ENCODE assay signal across 18 cellular contexts in genomic region chrX:153573999-153574398, GRCh38.
DNase-seq lines count a peak whose midpoint lies in the region; ATAC-seq and TF ChIP-seq lines count a peak whose summit lies in the region.
"Had no signal": no experiment of that assay in that cellular context is flagged by ENCODE, and none has a peak within 500 bp of the region (broad histone marks: within the 10 kb centered on the region; RNA-seq: fewer than 3 reads in every experiment).

No MANE protein-coding gene starts in this region.

- TF ChIP-seq POLR2A in NB4 (IDR thresholded peaks at IDR 0.05; ENCODE audit: extremely low read depth, insufficient read length), result no peak

- H3K4me1 Mint-ChIP-seq in memory B cell, result peaks cover 5% of the 10 kb centered on the region

- H3K9me3 Mint-ChIP-seq in memory B cell, result no peaks in the 10 kb centered on the region
- H3K9me3 Mint-ChIP-seq: activated CD4-positive, alpha-beta memory T cell treated with anti-CD3 and anti-CD28 coated beads for 36 hours; activated T-cell treated with anti-CD3 and anti-CD28 coated beads, Interleukin-2, amount 50 U/mL, for 4 hours; CD8-positive, alpha-beta T cell had no signal

- H3K4me3 Mint-ChIP-seq in memory B cell, result peak overlapping the region; percentile 8
- H3K4me3 Mint-ChIP-seq: activated CD4-positive, alpha-beta memory T cell treated with anti-CD3 and anti-CD28 coated beads for 36 hours; activated T-cell treated with anti-CD3 and anti-CD28 coated beads, Interleukin-2, amount 50 U/mL, for 4 hours; CD8-positive, alpha-beta T cell had no signal

- no peak overlapping the region for H3K27ac Mint-ChIP-seq in memory B cell
- H3K27ac Mint-ChIP-seq: activated CD4-positive, alpha-beta memory T cell treated with anti-CD3 and anti-CD28 coated beads for 36 hours; CD8-positive, alpha-beta T cell had no signal

- ATAC-seq in GM21825 (IDR thresholded peaks at IDR 0.05; ENCODE audit: unreplicated experiment) (peak; percentile 46), memory B cell (ENCODE audit: low read depth) (peak; percentile 79), GM18520 (IDR thresholded peaks at IDR 0.05; ENCODE audit: unreplicated experiment) (no peak), HG03457 (IDR thresholded peaks at IDR 0.05; ENCODE audit: unreplicated experiment) (no peak), GM19452 (IDR thresholded peaks at IDR 0.05; ENCODE audit: unreplicated experiment) (no peak)
- ATAC-seq: activated T-cell treated with anti-CD3 and anti-CD28 coated beads, Interleukin-2, amount 50 U/mL, for 4 hours; CD8-positive, alpha-beta T cell had no signal

- no peak for TF ChIP-seq CTCF in NB4 (IDR thresholded peaks at IDR 0.05; ENCODE audit: low read depth, low read length)

- no peaks in the 10 kb centered on the region for H3K36me3 Mint-ChIP-seq in memory B cell
- H3K36me3 Mint-ChIP-seq: activated CD4-positive, alpha-beta memory T cell treated with anti-CD3 and anti-CD28 coated beads for 36 hours; CD8-positive, alpha-beta T cell had no signal

- H3K4me3 ChIP-seq in NB4 (ENCODE audit: low read depth, low read length), result no peak overlapping the region
- H3K4me3 ChIP-seq: hepatocyte, SJCRH30, testis had no signal

- DNase-seq in DMS53 (lab: John Stamatoyannopoulos, UW) (peak; percentile 10), DMS53 treated with DMSO at 0.1 percent for 48 hours (lab: John Stamatoyannopoulos, UW; ENCODE audit: unreplicated experiment) (no peak), NB4 (ENCODE audit: low read depth) (peak; percentile 50), memory B cell (ENCODE audit: low spot score in 2 of 2) (peak in 1 of 2 donors; percentile 23)
- DNase-seq: activated CD4-positive, alpha-beta memory T cell treated with anti-CD3 and anti-CD28 coated beads for 36 hours; activated T-cell treated with anti-CD3 and anti-CD28 coated beads, Interleukin-2, amount 50 U/mL, for 4 hours; CD8-positive, alpha-beta T cell; effector memory CD4-positive, alpha-beta T cell; GOT3; NCI-H1092 treated with DMSO at 0.1 percent for 48 hours; nucleus accumbens; SJCRH30; testis had no signal

- peaks cover 5% of the 10 kb centered on the region for H3K27me3 Mint-ChIP-seq in memory B cell
- H3K27me3 Mint-ChIP-seq: activated CD4-positive, alpha-beta memory T cell treated with anti-CD3 and anti-CD28 coated beads for 36 hours had no signal

Comparison
In these comparisons a context has a peak if more than half of its experiments do, and no peak if none do; other contexts are left out.
1. ATAC-seq: peak in GM21825 (single experiment) and memory B cell (single experiment); none in GM18520 (single experiment), HG03457 (single experiment) and GM19452 (single experiment).